ENCODE assay signal across 6 cellular contexts in the genomic region with DNA sequence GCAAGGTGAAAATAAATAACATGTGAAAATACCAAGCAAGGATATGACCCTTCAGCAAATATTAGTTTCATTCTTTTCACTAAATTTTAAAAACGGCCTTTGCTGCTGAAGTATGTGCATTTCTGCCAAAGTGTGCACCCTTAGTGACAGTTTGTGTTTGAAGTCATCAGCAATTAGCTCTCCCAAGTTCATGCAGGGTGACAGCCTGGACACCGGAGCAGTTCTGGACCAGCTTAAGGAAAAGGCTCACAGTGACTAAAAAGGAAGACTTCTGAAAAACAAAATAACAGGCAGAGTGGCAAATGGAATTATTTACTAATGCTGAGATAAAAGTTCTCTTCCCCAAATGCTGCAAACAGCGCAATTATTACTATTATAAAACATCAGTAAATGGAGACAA.
"Had no signal": no experiment of that assay in that cellular context is flagged by ENCODE, and none has a peak within 500 bp of the region (broad histone marks: within the 10 kb centered on the region; RNA-seq: fewer than 3 reads in every experiment).

No MANE protein-coding gene starts in this region.

- DNase-seq: GM23248, GOT3, H9, HCEC 1CT, IMR-90 had no signal

- H3K4me3 ChIP-seq: GM23248, K562 had no signal

- H3K27ac ChIP-seq: GM23248 had no signal
